Comparison of ENCODE assay signal across 8 cellular contexts in the genomic region with DNA sequence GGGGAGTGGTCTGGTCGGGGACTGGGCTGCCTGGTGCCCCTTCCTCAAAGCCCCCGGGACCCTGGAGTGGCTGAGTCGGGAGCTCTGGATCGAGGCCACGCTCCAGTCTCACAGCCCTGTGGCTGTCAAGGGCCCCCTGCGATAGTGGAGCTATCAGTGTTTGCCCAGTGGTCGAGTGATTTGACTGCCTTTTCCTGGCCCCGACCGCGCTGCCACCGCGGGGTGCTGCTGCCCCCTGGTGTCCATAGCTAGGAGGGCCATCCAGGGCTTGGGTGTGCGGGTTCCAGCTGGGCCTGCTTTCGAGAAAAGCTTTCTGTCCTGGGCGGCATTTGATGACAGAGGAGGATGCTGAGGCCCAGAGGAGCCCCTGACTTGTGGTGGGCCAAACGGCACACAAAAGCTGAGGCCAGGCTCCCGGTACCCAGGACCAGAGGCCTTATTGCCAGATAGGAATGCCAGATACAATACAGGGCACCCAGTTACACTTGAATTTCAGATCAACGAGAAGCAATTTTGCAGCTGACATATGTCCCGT. TPM values are rescaled to one million over a fixed set of nuclear protein-coding genes. Genes with fewer than 3 reads are reported as not detected.
A peak's percentile ranks its signal among the peaks of the same experiment; 100 is the strongest.
DNase-seq lines count a peak whose midpoint lies in the region; ATAC-seq and TF ChIP-seq lines count a peak whose summit lies in the region.

No MANE protein-coding gene starts in this region.

- H3K4me3 Mint-ChIP-seq in CD4-positive, alpha-beta T cell: peak overlapping the region; percentile 64
- H3K4me3 Mint-ChIP-seq in activated T-cell treated with anti-CD3 and anti-CD28 coated beads, Interleukin-2, amount 50 U/mL, for 24 hours: no peak overlapping the region

- no peak overlapping the region for H3K9ac ChIP-seq in IMR-90 (ENCODE audit: low read depth, low read length)
- no peak overlapping the region for H3K9ac ChIP-seq in fibroblast of lung (ENCODE audit: insufficient read depth, low read length)

- H3K27me3 Mint-ChIP-seq in CD4-positive, alpha-beta T cell: no peaks in the 10 kb centered on the region
- H3K27me3 Mint-ChIP-seq in activated T-cell treated with anti-CD3 and anti-CD28 coated beads, Interleukin-2, amount 50 U/mL, for 24 hours: peaks cover 9% of the 10 kb centered on the region

- no peaks in the 10 kb centered on the region for H3K9me3 ChIP-seq in CD4-positive, alpha-beta T cell (ENCODE audit: control insufficient read depth, low read length)
- H3K9me3 ChIP-seq in IMR-90 (ENCODE audit: control insufficient read depth, insufficient read depth, low read length) (no peaks in the 10 kb centered on the region), fibroblast of lung (ENCODE audit: control insufficient read depth, insufficient read depth, low read depth, low read length) (no peaks in the 10 kb centered on the region), neutrophil (no peaks in the 10 kb centered on the region), thoracic aorta (no peaks in the 10 kb centered on the region)

- no peak overlapping the region for H2BK120ac ChIP-seq in IMR-90 (ENCODE audit: low read depth, low read length)

- no peaks in the 10 kb centered on the region for H3K9me3 Mint-ChIP-seq in CD4-positive, alpha-beta T cell
- H3K9me3 Mint-ChIP-seq in activated T-cell treated with anti-CD3 and anti-CD28 coated beads, Interleukin-2, amount 50 U/mL, for 24 hours: no peaks in the 10 kb centered on the region

- H3K4me1 ChIP-seq in IMR-90 (ENCODE audit: control insufficient read depth, insufficient read depth, low read length): no peaks in the 10 kb centered on the region
- no peaks in the 10 kb centered on the region for H3K4me1 ChIP-seq in fibroblast of lung (ENCODE audit: control insufficient read depth, extremely low read depth, insufficient read depth, low read length)
- peaks cover 21 to 37% of the 10 kb centered on the region in 2 experiments for H3K4me1 ChIP-seq in neutrophil (ENCODE audit: control insufficient read depth in 1 of 2, insufficient read depth in 1 of 2, low read depth in 1 of 2, low read length in 1 of 2)
- peaks cover 0 to 16% of the 10 kb centered on the region in 2 donors for H3K4me1 ChIP-seq in thoracic aorta (ENCODE audit: control insufficient read depth in 1 of 2, low read depth in 2 of 2)

- DNase-seq in CD4-positive, alpha-beta T cell: peak in 9 of 10 experiments; percentile 50 to 80 (median 59)
- DNase-seq in IMR-90 (peak; percentile 52), fibroblast of lung (ENCODE audit: low read depth in 2 of 2) (peak; percentile 44 to 58), thoracic aorta (ENCODE audit: low spot score) (no peak)
- DNase-seq in activated T-cell treated with anti-CD3 and anti-CD28 coated beads, Interleukin-2, amount 50 U/mL, for 24 hours: peak; percentile 85

- no peak overlapping the region for H3K23ac ChIP-seq in IMR-90 (ENCODE audit: low read depth, low read length)

- H2AK9ac ChIP-seq in IMR-90 (replicated peaks; ENCODE audit: low read depth, low read length, poor library complexity): peak overlapping the region; percentile 77

- H3K36me3 ChIP-seq in IMR-90 (ENCODE audit: control insufficient read depth, insufficient read depth, low read length): peaks cover 7% of the 10 kb centered on the region
- peaks cover 10% of the 10 kb centered on the region for H3K36me3 ChIP-seq in fibroblast of lung (ENCODE audit: control insufficient read depth, insufficient read depth, low read length)
- H3K36me3 ChIP-seq in neutrophil: peaks cover 6% of the 10 kb centered on the region
- H3K36me3 ChIP-seq in thoracic aorta: peaks cover 5% of the 10 kb centered on the region

- in situ Hi-C loops in IMR-90 (cut with MboI; ENCODE audit: low sequenced_read_pairs): loop anchor here (5.0 kb wide), 1 partner anchor 358 kb away; no protein-coding TSS in a partner anchor

- H4K8ac ChIP-seq in IMR-90 (ENCODE audit: low read depth in 2 of 2, low read length in 2 of 2): no peak overlapping the region

- H3K4me1 Mint-ChIP-seq in CD4-positive, alpha-beta T cell (ENCODE audit: low read depth): peaks cover 9% of the 10 kb centered on the region
- H3K4me1 Mint-ChIP-seq in activated T-cell treated with anti-CD3 and anti-CD28 coated beads, Interleukin-2, amount 50 U/mL, for 24 hours (ENCODE audit: low read depth): peaks cover 13% of the 10 kb centered on the region

- no peak overlapping the region for H3K56ac ChIP-seq in IMR-90 (ENCODE audit: extremely low read depth, insufficient read depth, low read length)

- H3K36me3 Mint-ChIP-seq in CD4-positive, alpha-beta T cell (ENCODE audit: low read depth): peaks cover 16% of the 10 kb centered on the region
- H3K36me3 Mint-ChIP-seq in activated T-cell treated with anti-CD3 and anti-CD28 coated beads, Interleukin-2, amount 50 U/mL, for 24 hours (ENCODE audit: low read depth): peaks cover 16% of the 10 kb centered on the region

- H3K4me2 ChIP-seq in IMR-90 (ENCODE audit: low read depth, low read length): no peak overlapping the region; the same call in 1 of the 2 replicates
- no peak overlapping the region for H3K4me2 ChIP-seq in fibroblast of lung (ENCODE audit: extremely low read depth, insufficient read depth, low read length)

- H4K5ac ChIP-seq in IMR-90 (ENCODE audit: low read depth, low read length): no peak overlapping the region

- no peak overlapping the region for H2BK20ac ChIP-seq in IMR-90 (ENCODE audit: low read depth, low read length)

- dilution Hi-C loops in IMR-90 (cut with HindIII; ENCODE audit: low sequenced_read_pairs, unreplicated experiment): no loop called here

- CTCF ChIA-PET in CD4-positive, alpha-beta T cell (lab: Charles Lee): interaction anchor here (0.5 to 4.2 kb wide), 26 partner anchors 8 to 488 kb away, joined by 3 to 64 read pairs (median 4); a partner anchor contains a TSS
- CTCF ChIA-PET in IMR-90 (lab: Yijun Ruan, JAX): interaction anchor here (0.6 to 2.5 kb wide), 21 partner anchors 10 to 386 kb away, joined by 3 to 29 read pairs (median 4); no protein-coding TSS in a partner anchor

- H2BK5ac ChIP-seq in IMR-90 (ENCODE audit: low read depth, low read length, poor library complexity, severe bottlenecking): no peak overlapping the region

- H3K27ac Mint-ChIP-seq in CD4-positive, alpha-beta T cell: no peak overlapping the region
- H3K27ac Mint-ChIP-seq in activated T-cell treated with anti-CD3 and anti-CD28 coated beads, Interleukin-2, amount 50 U/mL, for 24 hours: peak overlapping the region; percentile 38

- intact Hi-C loops in CD4-positive, alpha-beta T cell (cut with DNase I, micrococcal nuclease): loop anchor here (1.0 to 10.0 kb wide), 7 partner anchors 26 to 623 kb away; no protein-coding TSS in a partner anchor
- intact Hi-C loops in IMR-90 (cut with micrococcal nuclease): loop anchor here (1.0 kb wide), 2 partner anchors 311 to 363 kb away; no protein-coding TSS in a partner anchor

- peak; percentile 91 for TF ChIP-seq CTCF in CD4-positive, alpha-beta T cell (IDR thresholded peaks at IDR 0.05)
- peak; percentile 98 for TF ChIP-seq CTCF in IMR-90 (conservative IDR thresholded peaks at IDR 0.05; ENCODE audit: low read depth, low read length)
- TF ChIP-seq CTCF in fibroblast of lung (conservative IDR thresholded peaks at IDR 0.05 in 1 of 2, IDR thresholded peaks at IDR 0.05 in 1 of 2; ENCODE audit: low read depth in 1 of 2, low read length in 2 of 2): peak; percentile 92 to 94
- peak; percentile 96 for TF ChIP-seq CTCF in neutrophil (IDR thresholded peaks at IDR 0.05)
- TF ChIP-seq CTCF in thoracic aorta (IDR thresholded peaks at IDR 0.05): peak; percentile 98

- no peaks in the 10 kb centered on the region; a peak in 1 of 4 replicates for H3K79me1 ChIP-seq in IMR-90 (ENCODE audit: low read depth in 1 of 2, low read length in 2 of 2)

- H2BK15ac ChIP-seq in IMR-90 (ENCODE audit: low read depth, low read length): no peak overlapping the region

- BruUV-seq in IMR-90 (replicated peaks; lab: Mats Ljungman, UMichigan): no TSS peak

- H3K4me3 ChIP-seq in IMR-90 (ENCODE audit: insufficient read depth, low read depth, low read length) (no peak overlapping the region), fibroblast of lung (replicated peaks in 1 of 4; ENCODE audit: control extremely low read depth in 1 of 4, insufficient read depth in 1 of 4, low read depth in 3 of 4, low read length in 4 of 4) (no peak overlapping the region), neutrophil (ENCODE audit: low read depth in 1 of 2, low read length in 1 of 2) (no peak overlapping the region), thoracic aorta (no peak overlapping the region)

- no peaks in the 10 kb centered on the region for H3K27me3 ChIP-seq in CD4-positive, alpha-beta T cell (ENCODE audit: control insufficient read depth, insufficient read depth, low read length)
- H3K27me3 ChIP-seq in IMR-90 (ENCODE audit: control insufficient read depth, insufficient read depth, low read length) (no peaks in the 10 kb centered on the region), fibroblast of lung (ENCODE audit: control insufficient read depth, insufficient read depth, low read length) (no peaks in the 10 kb centered on the region), neutrophil (no peaks in the 10 kb centered on the region), thoracic aorta (replicated peaks; ENCODE audit: insufficient read depth) (no peaks in the 10 kb centered on the region)

- POLR2A ChIA-PET in CD4-positive, alpha-beta T cell (lab: Charles Lee): interaction anchor here (0.7 to 6.9 kb wide), 11 partner anchors 10 to 451 kb away, joined by 3 to 44 read pairs (median 3); a partner anchor contains a TSS
- POLR2A ChIA-PET in IMR-90 (lab: Charles Lee; ENCODE audit: unreplicated experiment): no interaction called here

- H3K79me2 ChIP-seq in fibroblast of lung (ENCODE audit: control insufficient read depth, insufficient read depth, low read length): no peaks in the 10 kb centered on the region

- no peak overlapping the region for H4K91ac ChIP-seq in IMR-90 (ENCODE audit: insufficient read depth, low read depth, low read length)

- peak; percentile 58; the same call in 1 of the 2 replicates for TF ChIP-seq POLR2A in IMR-90 (IDR thresholded peaks at IDR 0.05; ENCODE audit: low read depth, low read length)

- ATAC-seq in CD4-positive, alpha-beta T cell (ENCODE audit: poor library complexity): peak; percentile 56
- ATAC-seq in GM19455 (IDR thresholded peaks at IDR 0.05; ENCODE audit: unreplicated experiment) (peak; percentile 59), IMR-90 (ENCODE audit: low read depth) (peak; percentile 93), thoracic aorta (ENCODE audit: insufficient number of reproducible peaks, low FRiP score, low read depth) (no peak)

- H4K20me1 ChIP-seq in IMR-90 (ENCODE audit: insufficient read depth, low read length) (peaks cover 5% of the 10 kb centered on the region; the same call in 1 of the 2 replicates), fibroblast of lung (ENCODE audit: control insufficient read depth, extremely low read depth, insufficient read depth, low read length) (no peaks in the 10 kb centered on the region)

- H3K4ac ChIP-seq in IMR-90 (ENCODE audit: low read depth, low read length): no peak overlapping the region

- H2AK5ac ChIP-seq in IMR-90 (ENCODE audit: low read depth, low read length): no peak overlapping the region

- peaks cover 5% of the 10 kb centered on the region for H3K9me1 ChIP-seq in IMR-90 (ENCODE audit: insufficient read depth, low read length)

- 17% methylated on average over 6 of the region's 19 CpGs; no CpG with 5 or more reads in 1 of the 2 experiments for WGBS in IMR-90 (ENCODE audit: extremely low coverage in 2 of 2, insufficient read length in 1 of 2), 2 experiments

- H3K14ac ChIP-seq in IMR-90 (replicated peaks; ENCODE audit: low read depth, low read length): no peak overlapping the region

- TF ChIP-seq RAD21 in IMR-90 (IDR thresholded peaks at IDR 0.05; ENCODE audit: low read length): peak; percentile 100

- H3K18ac ChIP-seq in IMR-90 (ENCODE audit: low read depth, low read length): no peak overlapping the region

- no peak overlapping the region for H3K27ac ChIP-seq in CD4-positive, alpha-beta T cell (ENCODE audit: low read depth, low read length)
- H3K27ac ChIP-seq in IMR-90 (ENCODE audit: insufficient read depth, low read length) (no peak overlapping the region), fibroblast of lung (ENCODE audit: insufficient read depth, low read length) (no peak overlapping the region), neutrophil (no peak overlapping the region), thoracic aorta (no peak overlapping the region)

- peak overlapping the region; percentile 68 for H2AFZ ChIP-seq in IMR-90 (replicated peaks; ENCODE audit: low read length, poor library complexity)
- no peak overlapping the region for H2AFZ ChIP-seq in fibroblast of lung (ENCODE audit: low read length)

RNA-seq across cellular contexts. Expression of a gene that starts 13.2 kb away (rescaled TPM):
- 100 to 1,000 TPM; 162 to 164 TPM for total RNA-seq in CD4-positive, alpha-beta T cell
- total RNA-seq in IMR-90 (2012; rRNA removed) (204 and 251 TPM in 2 replicates), fibroblast of lung (53.9 and 86.4 TPM in 2 replicates), thoracic aorta (100 to 1,000 TPM; 104 to 123 TPM)
- polyA plus RNA-seq in IMR-90 (2012; rRNA removed) (103 and 117 TPM in 2 replicates), fibroblast of lung (89.3 and 211 TPM in 2 replicates)
- 55.7 and 87.1 TPM in 2 replicates for polyA plus RNA-seq in IMR-90 (2012; cell fraction: cytosol; rRNA removed)
- 43.7 and 137 TPM in 2 replicates for polyA plus RNA-seq in IMR-90 (2012; cell fraction: nucleus; rRNA removed; ENCODE audit: low replicate concordance)
- polyA plus RNA-seq in PFSK-1 (2012; ENCODE audit: insufficient read length, low read depth): 96.5 TPM
- 51.5 and 135 TPM in 2 replicates for polyA plus RNA-seq in fibroblast of lung (2012)
- polyA minus RNA-seq in fibroblast of lung (ENCODE audit: low replicate concordance): 30.0 and 80.8 TPM in 2 replicates
